Comparison of ENCODE assay signal across 26 cellular contexts in the genomic region with DNA sequence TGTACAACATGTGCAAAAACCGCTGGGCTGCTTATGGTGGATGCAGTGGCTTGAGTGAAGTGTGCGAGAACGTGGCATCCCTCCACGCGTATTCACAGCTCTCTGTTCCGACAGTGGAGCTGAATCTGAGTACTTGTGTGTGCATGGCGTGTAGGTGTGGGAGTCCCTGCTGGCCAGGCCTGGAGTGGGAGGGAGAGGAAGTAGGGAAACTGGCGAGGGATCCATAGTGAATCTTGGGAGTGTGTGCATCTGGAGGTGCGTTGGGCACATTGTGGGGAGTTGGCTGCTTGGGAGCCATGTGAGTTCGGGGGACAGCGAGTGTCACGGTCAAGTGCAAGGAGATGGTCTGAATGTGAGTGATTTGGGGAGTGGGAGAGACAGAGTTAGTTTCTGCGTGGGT. TPM values are rescaled to one million over a fixed set of nuclear protein-coding genes. Genes with fewer than 3 reads are reported as not detected.
"Had no signal": no experiment of that assay in that cellular context is flagged by ENCODE, and none has a peak within 500 bp of the region (broad histone marks: within the 10 kb centered on the region; RNA-seq: fewer than 3 reads in every experiment).

No MANE protein-coding gene starts in this region.

- H3K27ac ChIP-seq: HL-60, SJCRH30 had no signal

- ATAC-seq: Panc1, PC-3, Right ventricle myocardium inferior, SK-N-SH treated with all-trans-retinoic acid at 6 μM for 48 hours had no signal

- H3K9me3 ChIP-seq: SJCRH30 had no signal

- H3K36me3 ChIP-seq: SJCRH30 had no signal

- H3K4me3 ChIP-seq: SJCRH30 had no signal

- DNase-seq: KBM-7, MV-4-11, NCI-H1048, NCI-H1105, NCI-H1417 treated with DMSO at 0.1 percent for 48 hours, NCI-H146, NCI-H1694 treated with DMSO at 0.1 percent for 48 hours, NCI-H1930, NCI-H2081, NCI-H2107, NCI-H226, NCI-H446, NCI-H510A, NCI-H524 treated with DMSO at 0.1 percent for 48 hours, NCI-H69, NCI-H774, PC-3, SHP77 treated with DMSO at 0.1 percent for 48 hours, SJCRH30 had no signal

- H3K4me1 ChIP-seq: SJCRH30 had no signal

RNA-seq across cellular contexts. Expression of gene KLC3, which starts 2.4 kb away (rescaled TPM):
- total RNA-seq: LHCN-M2, OCI-LY7, Right ventricle myocardium inferior, SJCRH30 had no signal

RNA-seq across cellular contexts. Expression of gene CKM, which starts 20.2 kb away (rescaled TPM):
- total RNA-seq: LHCN-M2, MCF 10A, OCI-LY7, PC-3 had no signal
